ENCODE assay signal across 18 cellular contexts in genomic region chr9:82606071-82606470, GRCh38.
DNase-seq lines count a peak whose midpoint lies in the region; ATAC-seq and TF ChIP-seq lines count a peak whose summit lies in the region.
"Had no signal": no experiment of that assay in that cellular context is flagged by ENCODE, and none has a peak within 500 bp of the region (broad histone marks: within the 10 kb centered on the region; RNA-seq: fewer than 3 reads in every experiment).

No MANE protein-coding gene starts in this region.

- 59% methylated on average over 1 of the region's 1 CpG for WGBS in hepatocyte (ENCODE audit: low lambda C conversion rate, missing lambda C conversion rate)
- WGBS in mesenchymal stem cell: 89% methylated on average over 1 of the region's 1 CpG
- WGBS in adrenal gland, 4 donors: 53 to 78% (median 73%) methylated on average over 1 of the region's 1 CpG

- no peaks in the 10 kb centered on the region for H4K20me1 ChIP-seq in hepatocyte (ENCODE audit: insufficient read depth, poor library complexity, severe bottlenecking)

- peak overlapping the region in 1 of 2 experiments; percentile 44 for H3K4ac ChIP-seq in mesenchymal stem cell (ENCODE audit: low read depth in 1 of 2, low read length in 2 of 2)

- H2AK5ac ChIP-seq in mesenchymal stem cell (ENCODE audit: low read length, severe bottlenecking): no peak overlapping the region

- no peak for ATAC-seq in GM18870 (IDR thresholded peaks at IDR 0.05; ENCODE audit: unreplicated experiment)
- ATAC-seq: HCT116, Panc1, T-cell had no signal

- H2AFZ ChIP-seq in hepatocyte (no peak overlapping the region), mesenchymal stem cell (ENCODE audit: low read depth, low read length) (no peak overlapping the region)

- no peak overlapping the region for H4K91ac ChIP-seq in mesenchymal stem cell (ENCODE audit: low read length)

- H3K27me3 ChIP-seq in hepatocyte (no peaks in the 10 kb centered on the region), mesenchymal stem cell (ENCODE audit: control insufficient read depth in 1 of 2, insufficient read depth in 1 of 2, low read length in 2 of 2) (peaks cover 5 to 14% of the 10 kb centered on the region in 2 experiments), adrenal gland (no peaks in the 10 kb centered on the region)
- H3K27me3 ChIP-seq: MG63, SJCRH30 had no signal

- H3K14ac ChIP-seq in mesenchymal stem cell (ENCODE audit: low read length in 2 of 2): no peak overlapping the region

- no peak overlapping the region for H2BK5ac ChIP-seq in mesenchymal stem cell (ENCODE audit: low read depth, low read length, poor library complexity, severe bottlenecking)

- intact Hi-C loops in adrenal gland (cut with DNase I): loop anchor here in 1 of 2 donors (10.0 kb wide), 1 partner anchor 71 kb away; no protein-coding TSS in a partner anchor

- H3K4me3 Mint-ChIP-seq in immature natural killer cell: no peak overlapping the region
- H3K4me3 Mint-ChIP-seq: CD14-positive monocyte, T-cell had no signal

- no peak overlapping the region for H3K23ac ChIP-seq in mesenchymal stem cell (ENCODE audit: low read length in 2 of 2)

- no peak overlapping the region for H2BK120ac ChIP-seq in mesenchymal stem cell (ENCODE audit: low read depth, low read length)

- H2BK15ac ChIP-seq in mesenchymal stem cell (ENCODE audit: low read depth, poor library complexity, severe bottlenecking): no peak overlapping the region

- peak; percentile 90 for DNase-seq in LNCaP clone FGC (ENCODE audit: low read depth)
- DNase-seq in hepatocyte (ENCODE audit: low spot score): no peak
- peak; percentile 10 for DNase-seq in mesenchymal stem cell
- DNase-seq in adrenal gland: no peak
- DNase-seq in immature natural killer cell: no peak
- DNase-seq: DMS79 treated with DMSO at 0.1 percent for 48 hours; GOT3; NCI-H2107; NK-92 treated with Interleukin-12 subunit alpha and Interleukin-12 subunit beta, amount 100 ng/mL, for 24 hours; T-cell had no signal

- H3K4me2 ChIP-seq in hepatocyte (peak overlapping the region; percentile 13), mesenchymal stem cell (ENCODE audit: low read length, poor library complexity, severe bottlenecking) (no peak overlapping the region)

- peak overlapping the region in 1 of 2 experiments; percentile 48 for H3K18ac ChIP-seq in mesenchymal stem cell (ENCODE audit: low read depth in 1 of 2, low read length in 2 of 2)

- no peak overlapping the region for H3K27ac Mint-ChIP-seq in immature natural killer cell
- H3K27ac Mint-ChIP-seq: T-cell had no signal

- peak overlapping the region; percentile 34; the same call in 1 of the 2 replicates for H3K27ac ChIP-seq in 22Rv1
- peak overlapping the region; percentile 9 for H3K27ac ChIP-seq in hepatocyte
- H3K27ac ChIP-seq in mesenchymal stem cell (ENCODE audit: low read length, poor library complexity, severe bottlenecking): no peak overlapping the region
- no peak overlapping the region for H3K27ac ChIP-seq in adrenal gland
- H3K27ac ChIP-seq: SJCRH30 had no signal

- H2BK12ac ChIP-seq in mesenchymal stem cell (ENCODE audit: low read length in 2 of 2): peak overlapping the region in 1 of 2 experiments; percentile 59

- H3K4me3 ChIP-seq in LNCaP clone FGC (ENCODE audit: low read depth, low read length) (0 out of 2 replicates have a peak overlapping the region, but pooled peaks have one; percentile 1), hepatocyte (no peak overlapping the region), mesenchymal stem cell (ENCODE audit: insufficient read depth in 1 of 2, low read depth in 1 of 2, low read length in 2 of 2) (no peak overlapping the region), adrenal gland (no peak overlapping the region)
- H3K4me3 ChIP-seq: GM12878, MG63, SJCRH30 had no signal

- H3K36me3 Mint-ChIP-seq in immature natural killer cell: no peaks in the 10 kb centered on the region
- H3K36me3 Mint-ChIP-seq: CD14-positive monocyte, T-cell had no signal

- no peak overlapping the region for H4K8ac ChIP-seq in mesenchymal stem cell (ENCODE audit: low read length)

- no peaks in the 10 kb centered on the region for H3K9me3 ChIP-seq in hepatocyte (ENCODE audit: low read depth)
- H3K9me3 ChIP-seq in mesenchymal stem cell (ENCODE audit: control insufficient read depth, low read length): no peaks in the 10 kb centered on the region
- H3K9me3 ChIP-seq in adrenal gland (replicated peaks in 1 of 3): no peaks in the 10 kb centered on the region
- H3K9me3 ChIP-seq: MG63, SJCRH30 had no signal

- H3K36me3 ChIP-seq in hepatocyte (replicated peaks; ENCODE audit: insufficient read depth, low read depth) (no peaks in the 10 kb centered on the region), mesenchymal stem cell (ENCODE audit: control insufficient read depth in 1 of 2, insufficient read depth in 2 of 2, low read depth in 1 of 2, low read length in 2 of 2) (no peaks in the 10 kb centered on the region), adrenal gland (replicated peaks in 1 of 2) (no peaks in the 10 kb centered on the region)
- H3K36me3 ChIP-seq: MG63, SJCRH30 had no signal

- H3K27me3 Mint-ChIP-seq in immature natural killer cell (ENCODE audit: low read depth in 3 of 3): no peaks in the 10 kb centered on the region
- H3K27me3 Mint-ChIP-seq: T-cell had no signal

- no peak for TF ChIP-seq POLR2A in adrenal gland (IDR thresholded peaks at IDR 0.05)

- H3K79me2 ChIP-seq in hepatocyte: no peaks in the 10 kb centered on the region

- no peaks in the 10 kb centered on the region for H3K79me1 ChIP-seq in mesenchymal stem cell (replicated peaks; ENCODE audit: low read length, poor library complexity, severe bottlenecking)

- H3K4me1 ChIP-seq in hepatocyte (ENCODE audit: insufficient read depth) (peaks cover 32% of the 10 kb centered on the region), mesenchymal stem cell (ENCODE audit: control insufficient read depth, insufficient read depth, low read depth, low read length) (no peaks in the 10 kb centered on the region), adrenal gland (replicated peaks in 1 of 2) (no peaks in the 10 kb centered on the region)

- H3K9me2 ChIP-seq in hepatocyte (replicated peaks; ENCODE audit: insufficient read depth): no peaks in the 10 kb centered on the region

- H3K4me1 Mint-ChIP-seq in immature natural killer cell: no peaks in the 10 kb centered on the region
- H3K4me1 Mint-ChIP-seq: CD14-positive monocyte, T-cell had no signal

- peaks cover 0 to 10% (median 0%) of the 10 kb centered on the region in 6 donors for H3K9me3 Mint-ChIP-seq in immature natural killer cell
- H3K9me3 Mint-ChIP-seq: CD14-positive monocyte had no signal

- TF ChIP-seq CTCF in 22Rv1 (IDR thresholded peaks at IDR 0.05) (no peak), LNCaP clone FGC (IDR thresholded peaks at IDR 0.05; ENCODE audit: control insufficient read depth, extremely low read depth, insufficient read depth) (no peak), hepatocyte (IDR thresholded peaks at IDR 0.05; ENCODE audit: poor library complexity) (no peak), adrenal gland (IDR thresholded peaks at IDR 0.05) (no peak)

- no peak overlapping the region for H3K9ac ChIP-seq in mesenchymal stem cell (ENCODE audit: low read length)

Comparison
In these comparisons a context has a peak if more than half of its experiments do, and no peak if none do; other contexts are left out.
1. H3K27ac ChIP-seq: peak in 22Rv1 (single experiment) and hepatocyte (single experiment); none in mesenchymal stem cell (single experiment) and adrenal gland (0 of 5).
2. DNase-seq: peak in LNCaP clone FGC (single experiment) and mesenchymal stem cell (single experiment); none in hepatocyte (single experiment), adrenal gland (0 of 7) and immature natural killer cell (0 of 3).